In the genomic region with DNA sequence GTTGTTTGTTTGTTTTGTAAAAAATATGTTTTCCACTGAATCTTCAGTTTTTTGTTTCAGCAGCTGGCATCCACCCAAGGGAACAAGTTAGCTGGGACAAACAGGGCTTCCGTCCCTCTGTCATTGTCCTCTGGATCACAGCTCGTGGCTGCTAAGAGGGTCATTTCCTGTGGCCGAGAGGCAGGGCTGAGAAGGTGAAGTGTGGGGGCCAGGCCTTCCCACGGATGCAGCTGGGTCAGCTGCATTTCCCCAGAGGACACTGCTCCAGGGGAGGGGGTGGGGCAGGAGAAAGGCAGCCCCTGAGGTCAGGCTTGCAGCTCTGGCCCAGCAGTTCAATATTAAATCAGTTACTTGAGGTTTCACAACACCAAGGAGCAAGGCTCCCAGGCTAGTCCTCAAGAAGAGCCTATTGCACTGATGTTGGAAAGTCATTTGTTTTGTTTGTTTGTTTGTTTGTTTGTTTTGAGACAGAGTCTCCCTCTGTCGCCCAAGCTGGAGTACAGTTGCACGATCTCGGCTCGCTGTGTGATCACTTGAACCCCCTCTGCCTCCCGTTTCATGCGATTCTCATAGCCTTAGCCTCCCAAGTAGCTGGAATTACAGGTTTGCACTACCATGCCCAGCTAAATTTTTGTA, we compare ENCODE assay signal across 9 cellular contexts. TPM values are rescaled to one million over a fixed set of nuclear protein-coding genes. Genes with fewer than 3 reads are reported as not detected.
DNase-seq lines count a peak whose midpoint lies in the region; ATAC-seq and TF ChIP-seq lines count a peak whose summit lies in the region.
"Had no signal": no experiment of that assay in that cellular context is flagged by ENCODE, and none has a peak within 500 bp of the region (broad histone marks: within the 10 kb centered on the region; RNA-seq: fewer than 3 reads in every experiment).

No MANE protein-coding gene starts in this region.

- peak; percentile 43 for DNase-seq in lung (ENCODE audit: low spot score)
- DNase-seq in GM19238 (ENCODE audit: insufficient read length, low spot score): no peak
- no peak for DNase-seq in stimulated activated naive CD8-positive, alpha-beta T cell treated with anti-CD3 and anti-CD28 coated beads, Interleukin-15, Interleukin-2, amounts not matched to agents 100 U/mL and 50 U/mL, for 24 hours
- no peak for DNase-seq in AML-193 (lab: John Stamatoyannopoulos, UW)
- DNase-seq: activated naive CD4-positive, alpha-beta T cell had no signal

- H3K27ac ChIP-seq in lung (ENCODE audit: low read depth in 1 of 2, low read length in 1 of 2): peak overlapping the region; percentile 66
- peak overlapping the region; percentile 66 for H3K27ac ChIP-seq in subcutaneous abdominal adipose tissue (ENCODE audit: low read depth, low read length)

- peaks cover 3 to 11% of the 10 kb centered on the region in 2 donors for H3K4me1 ChIP-seq in lung (ENCODE audit: control insufficient read depth in 2 of 2, insufficient read depth in 2 of 2, low read length in 2 of 2)
- H3K4me1 ChIP-seq in subcutaneous abdominal adipose tissue (ENCODE audit: control insufficient read depth in 5 of 5, insufficient read depth in 5 of 5, low read length in 5 of 5): peaks cover 0 to 63% (median 7%) of the 10 kb centered on the region in 5 donors

- H3K9ac ChIP-seq in subcutaneous abdominal adipose tissue (ENCODE audit: low read length in 5 of 5): peak overlapping the region in 1 of 5 donors; percentile 84

- H3K27me3 ChIP-seq in lung (ENCODE audit: control insufficient read depth, insufficient read depth) (no peaks in the 10 kb centered on the region), subcutaneous abdominal adipose tissue (ENCODE audit: control insufficient read depth in 5 of 5, insufficient read depth in 4 of 5, low read length in 5 of 5) (peaks cover 0 to 2% (median 0%) of the 10 kb centered on the region in 5 donors)

- H3K9me3 ChIP-seq in lung (ENCODE audit: control insufficient read depth in 2 of 2, insufficient read depth in 1 of 2, low read length in 1 of 2): peaks cover 0 to 2% of the 10 kb centered on the region in 2 donors
- H3K9me3 ChIP-seq in subcutaneous abdominal adipose tissue (ENCODE audit: control insufficient read depth in 5 of 5, low read length in 5 of 5): no peaks in the 10 kb centered on the region

- H3K36me3 ChIP-seq in lung (ENCODE audit: control insufficient read depth in 2 of 2, insufficient read depth in 2 of 2, low read length in 2 of 2): no peaks in the 10 kb centered on the region
- no peaks in the 10 kb centered on the region for H3K36me3 ChIP-seq in subcutaneous abdominal adipose tissue (ENCODE audit: control insufficient read depth in 5 of 5, insufficient read depth in 5 of 5, low read length in 5 of 5)

- peak; percentile 53 for ATAC-seq in esophagus mucosa
- peak; percentile 31 for ATAC-seq in lung (ENCODE audit: insufficient read depth, low FRiP score)
- ATAC-seq in stimulated activated naive CD8-positive, alpha-beta T cell treated with anti-CD3 and anti-CD28 coated beads, Interleukin-15, Interleukin-2, amounts not matched to agents 100 U/mL and 50 U/mL, for 24 hours: no peak
- ATAC-seq in HG03571 (IDR thresholded peaks at IDR 0.05; ENCODE audit: unreplicated experiment): no peak

- H3K4me3 ChIP-seq in lung (no peak overlapping the region), subcutaneous abdominal adipose tissue (ENCODE audit: low read depth in 1 of 5, low read length in 5 of 5) (no peak overlapping the region)

- TF ChIP-seq CTCF in lung (IDR thresholded peaks at IDR 0.05; ENCODE audit: control extremely low read depth, extremely low read depth): no peak

- 50 to 62% methylated on average over 10 of the region's 10 CpGs for WGBS in lung, 2 donors

TF ChIP-seq in PFSK-1, 5 proteins besides CTCF, POLR2A, EP300 and RAD21:
- TF ChIP-seq FOXP2 (optimal IDR thresholded peaks at IDR 0.05; ENCODE audit: borderline replicate concordance, extremely low read depth, extremely low read length, insufficient read depth) (peak; percentile 90), REST (IDR thresholded peaks at IDR 0.05; ENCODE audit: insufficient read depth in 1 of 2, low read depth in 2 of 2, low read length in 2 of 2) (no peak)
TF ChIP-seq in PFSK-1: peak in this region for 1.

RNA-seq across cellular contexts. Expression of gene SMTN, which starts 34.4 kb away (rescaled TPM):
- 37.5 TPM for polyA plus RNA-seq in PFSK-1 (2012; ENCODE audit: insufficient read length, low read depth)
- total RNA-seq in esophagus mucosa: 21.1 TPM
- 100 to 1,000 TPM in 1 of 2 donors, 10 to 100 TPM in 1; 92.6 to 101 TPM for total RNA-seq in lung
- polyA plus RNA-seq in lung: 10 to 100 TPM; 30.8 to 36.8 TPM

Comparison
In these comparisons a context has a peak if more than half of its experiments do, and no peak if none do; other contexts are left out.
1. ATAC-seq: peak in esophagus mucosa (single experiment) and lung (single experiment); none in stimulated activated naive CD8-positive, alpha-beta T cell treated with anti-CD3 and anti-CD28 coated beads, Interleukin-15, Interleukin-2, amounts not matched to agents 100 U/mL and 50 U/mL, for 24 hours (single experiment) and HG03571 (single experiment).